ENCODE assay signal across 18 cellular contexts in the genomic region with DNA sequence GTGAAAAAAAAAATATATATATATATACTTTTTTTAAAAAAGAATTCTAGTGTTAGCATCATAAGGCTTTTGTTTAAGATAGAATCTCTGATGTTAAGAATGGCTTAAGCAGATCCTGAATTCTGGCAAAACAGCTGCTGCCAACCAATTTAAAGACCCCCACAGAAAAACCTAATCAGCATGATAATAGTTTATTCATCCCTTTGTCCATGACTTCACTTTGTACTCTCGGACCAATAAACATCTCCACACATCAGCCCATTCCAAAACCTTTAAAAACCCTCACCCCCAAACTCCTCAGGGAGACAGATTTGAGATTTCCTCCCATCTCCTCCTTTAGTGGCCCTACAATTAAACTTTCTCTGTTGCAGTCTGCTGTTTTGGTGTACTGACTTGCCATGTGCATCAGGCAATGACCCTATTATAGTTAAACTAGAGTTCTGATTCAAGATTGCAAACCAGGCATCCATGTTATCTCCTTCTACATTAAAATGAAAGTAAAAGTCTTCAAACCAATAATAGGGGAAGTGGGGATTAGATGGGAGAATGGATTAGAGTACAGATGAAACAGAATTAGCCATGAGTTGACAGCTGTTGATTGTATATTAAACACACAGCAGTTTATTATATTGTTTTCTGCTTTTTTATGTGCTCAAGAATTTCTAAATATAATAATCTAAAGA. TPM values are rescaled to one million over a fixed set of nuclear protein-coding genes. Genes with fewer than 3 reads are reported as not detected.
DNase-seq lines count a peak whose midpoint lies in the region; ATAC-seq and TF ChIP-seq lines count a peak whose summit lies in the region.
"Had no signal": no experiment of that assay in that cellular context is flagged by ENCODE, and none has a peak within 500 bp of the region (broad histone marks: within the 10 kb centered on the region; RNA-seq: fewer than 3 reads in every experiment).

No MANE protein-coding gene starts in this region.

- intact Hi-C loops in activated CD4-positive, alpha-beta T cell treated with anti-CD3 and anti-CD28 coated beads for 36 hours (cut with DNase I, micrococcal nuclease): no loop called here

- no peak overlapping the region for H3K4me3 Mint-ChIP-seq in activated CD4-positive, alpha-beta T cell treated with anti-CD3 and anti-CD28 coated beads for 36 hours
- H3K4me3 Mint-ChIP-seq in brain: peak overlapping the region in 3 of 5 experiments; percentile 7 to 54 (median 22)
- H3K4me3 Mint-ChIP-seq in stimulated activated naive CD8-positive, alpha-beta T cell treated with anti-CD3 and anti-CD28 coated beads, Interleukin-15, amount 100 ng/mL, for 72 hours: no peak overlapping the region
- H3K4me3 Mint-ChIP-seq: activated CD4-positive, alpha-beta T cell treated with anti-CD3 and anti-CD28 coated beads, Interleukin-2, amount 10 ng/mL, durations not matched to agents 24 days and 14 days had no signal

- H3K4me1 Mint-ChIP-seq in activated CD4-positive, alpha-beta T cell treated with anti-CD3 and anti-CD28 coated beads for 36 hours: peaks cover 41% of the 10 kb centered on the region
- peaks cover 63% of the 10 kb centered on the region for H3K4me1 Mint-ChIP-seq in brain
- H3K4me1 Mint-ChIP-seq in stimulated activated naive CD8-positive, alpha-beta T cell treated with anti-CD3 and anti-CD28 coated beads, Interleukin-15, amount 100 ng/mL, for 72 hours: peaks cover 37% of the 10 kb centered on the region

- peak overlapping the region; percentile 54 for H2AFZ ChIP-seq in osteoblast (ENCODE audit: low read length)
- H2AFZ ChIP-seq: hepatocyte had no signal

- no peaks in the 10 kb centered on the region for H3K9me3 Mint-ChIP-seq in activated CD4-positive, alpha-beta T cell treated with anti-CD3 and anti-CD28 coated beads for 36 hours (ENCODE audit: low read depth)
- no peaks in the 10 kb centered on the region for H3K9me3 Mint-ChIP-seq in brain
- H3K9me3 Mint-ChIP-seq in stimulated activated naive CD8-positive, alpha-beta T cell treated with anti-CD3 and anti-CD28 coated beads, Interleukin-15, amount 100 ng/mL, for 72 hours: no peaks in the 10 kb centered on the region
- H3K9me3 Mint-ChIP-seq: activated CD4-positive, alpha-beta T cell treated with anti-CD3 and anti-CD28 coated beads, Interleukin-2, amount 10 ng/mL, durations not matched to agents 24 days and 14 days had no signal

- TF ChIP-seq CTCF in brain (conservative IDR thresholded peaks at IDR 0.05) (no peak), osteoblast (IDR thresholded peaks at IDR 0.05; ENCODE audit: extremely low read depth, low read depth, low read length) (no peak), GM13977 (IDR thresholded peaks at IDR 0.05; ENCODE audit: extremely low read depth, insufficient read depth, missing control alignments) (no peak)

- H3K4me2 ChIP-seq in osteoblast (ENCODE audit: insufficient read depth, low read length): peak overlapping the region; percentile 58
- H3K4me2 ChIP-seq: hepatocyte had no signal

- CTCF ChIA-PET in activated CD4-positive, alpha-beta T cell treated with anti-CD3 and anti-CD28 coated beads for 36 hours (lab: Charles Lee): interaction anchor here (1.3 kb wide), 1 partner anchor 12 kb away, joined by 3 read pairs; no protein-coding TSS in a partner anchor

- peaks cover 8% of the 10 kb centered on the region for H3K79me2 ChIP-seq in osteoblast (ENCODE audit: insufficient read depth, low read length)

- H3K4me3 ChIP-seq in osteoblast (ENCODE audit: insufficient read depth, low read length): no peak overlapping the region
- H3K4me3 ChIP-seq: cardiac muscle cell, hepatocyte, lung, pancreas, transverse colon had no signal

- POLR2A ChIA-PET in activated CD4-positive, alpha-beta T cell treated with anti-CD3 and anti-CD28 coated beads for 36 hours (lab: Charles Lee): no interaction called here

- H3K36me3 ChIP-seq in osteoblast (ENCODE audit: insufficient read depth, low read length): peaks cover 24% of the 10 kb centered on the region

- no peak overlapping the region for H3K27ac ChIP-seq in osteoblast (ENCODE audit: low read depth, low read length)
- H3K27ac ChIP-seq: cardiac muscle cell, hepatocyte, pancreas had no signal

- no peaks in the 10 kb centered on the region for H3K27me3 ChIP-seq in osteoblast (ENCODE audit: insufficient read depth, low read length)
- H3K27me3 ChIP-seq: cardiac muscle cell, hepatocyte, pancreas, transverse colon had no signal

- H3K4me1 ChIP-seq in osteoblast (ENCODE audit: insufficient read depth, low read length): no peaks in the 10 kb centered on the region
- H3K4me1 ChIP-seq: pancreas had no signal

- H3K36me3 Mint-ChIP-seq in activated CD4-positive, alpha-beta T cell treated with anti-CD3 and anti-CD28 coated beads for 36 hours (ENCODE audit: low read depth): peaks cover 29% of the 10 kb centered on the region
- H3K36me3 Mint-ChIP-seq in brain: peaks cover 51% of the 10 kb centered on the region

- no peaks in the 10 kb centered on the region for H3K9me3 ChIP-seq in osteoblast (ENCODE audit: low read depth, low read length)
- H3K9me3 ChIP-seq: pancreas, transverse colon had no signal

- no peaks in the 10 kb centered on the region for H3K27me3 Mint-ChIP-seq in activated CD4-positive, alpha-beta T cell treated with anti-CD3 and anti-CD28 coated beads for 36 hours
- H3K27me3 Mint-ChIP-seq in brain: no peaks in the 10 kb centered on the region
- no peaks in the 10 kb centered on the region for H3K27me3 Mint-ChIP-seq in stimulated activated naive CD8-positive, alpha-beta T cell treated with anti-CD3 and anti-CD28 coated beads, Interleukin-15, amount 100 ng/mL, for 72 hours
- H3K27me3 Mint-ChIP-seq: activated CD4-positive, alpha-beta T cell treated with anti-CD3 and anti-CD28 coated beads, Interleukin-2, amount 10 ng/mL, durations not matched to agents 24 days and 14 days had no signal

- peak overlapping the region; percentile 24 for H3K27ac Mint-ChIP-seq in activated CD4-positive, alpha-beta T cell treated with anti-CD3 and anti-CD28 coated beads for 36 hours
- peak overlapping the region; percentile 1 to 65 (median 44) for H3K27ac Mint-ChIP-seq in brain
- H3K27ac Mint-ChIP-seq in stimulated activated naive CD8-positive, alpha-beta T cell treated with anti-CD3 and anti-CD28 coated beads, Interleukin-15, amount 100 ng/mL, for 72 hours: no peak overlapping the region
- H3K27ac Mint-ChIP-seq: activated CD4-positive, alpha-beta T cell treated with anti-CD3 and anti-CD28 coated beads, Interleukin-2, amount 10 ng/mL, durations not matched to agents 24 days and 14 days had no signal

- ATAC-seq in activated CD4-positive, alpha-beta T cell treated with anti-CD3 and anti-CD28 coated beads for 36 hours: no peak
- no peak for ATAC-seq in HG02840 (IDR thresholded peaks at IDR 0.05; ENCODE audit: low FRiP score, unreplicated experiment)
- ATAC-seq in stimulated activated naive CD8-positive, alpha-beta T cell treated with anti-CD3 and anti-CD28 coated beads, Interleukin-15, amount 100 ng/mL, for 72 hours: no peak
- ATAC-seq: pancreas had no signal

- in situ Hi-C loops in GM13977 (cut with MboI; ENCODE audit: low pct_unique_long_range_greater_than_20kb, low sequenced_read_pairs, unreplicated experiment): no loop called here

- no peak for DNase-seq in activated CD4-positive, alpha-beta T cell treated with anti-CD3 and anti-CD28 coated beads for 36 hours
- no peak for DNase-seq in activated CD4-positive, alpha-beta T cell treated with anti-CD3 and anti-CD28 coated beads for 1 hour
- DNase-seq in MV-4-11 (lab: John Stamatoyannopoulos, UW) (peak; percentile 55), osteoblast (ENCODE audit: insufficient read length, low spot score, missing footprints) (no peak), GM13977 (ENCODE audit: low spot score) (no peak)
- DNase-seq in stimulated activated naive CD8-positive, alpha-beta T cell treated with anti-CD3 and anti-CD28 coated beads, Interleukin-15, amount 100 ng/mL, for 72 hours: no peak
- DNase-seq: ACHN; activated CD4-positive, alpha-beta T cell treated with anti-CD3 and anti-CD28 coated beads, Interleukin-2, amount 10 ng/mL, durations not matched to agents 24 days and 14 days; activated gamma-delta T cell treated with Interleukin-2 at 50 U/mL for 16 hours; DMS79; NCI-H2081 treated with DMSO at 0.1 percent for 48 hours; pancreas; transverse colon had no signal

- no peaks in the 10 kb centered on the region for H4K20me1 ChIP-seq in osteoblast (ENCODE audit: insufficient read depth, low read length)

RNA-seq across cellular contexts. Expression of a gene that starts 9.8 kb away (rescaled TPM):
- total RNA-seq in activated CD4-positive, alpha-beta T cell treated with anti-CD3 and anti-CD28 coated beads for 36 hours: 10 to 100 TPM; 11.3 to 12.2 TPM
- 9.5 TPM for polyA plus RNA-seq in brain (ENCODE audit: insufficient read depth, low read depth, low replicate concordance)
- total RNA-seq in osteoblast: 41.6 and 42.4 TPM in 2 replicates

RNA-seq across cellular contexts. Expression of a gene that starts 43.2 kb away (rescaled TPM):
- 10 to 100 TPM; 22.1 to 24.3 TPM for total RNA-seq in activated CD4-positive, alpha-beta T cell treated with anti-CD3 and anti-CD28 coated beads for 36 hours
- 10.2 TPM for polyA plus RNA-seq in brain (ENCODE audit: insufficient read depth, low read depth, low replicate concordance)
- total RNA-seq in osteoblast: 14.5 and 15.3 TPM in 2 replicates

Comparison
In these comparisons a context has a peak if more than half of its experiments do, and no peak if none do; other contexts are left out.
1. H3K27ac Mint-ChIP-seq: peak in activated CD4-positive, alpha-beta T cell treated with anti-CD3 and anti-CD28 coated beads for 36 hours (single experiment) and brain (5 of 5); none in stimulated activated naive CD8-positive, alpha-beta T cell treated with anti-CD3 and anti-CD28 coated beads, Interleukin-15, amount 100 ng/mL, for 72 hours (0 of 2).
2. H3K4me3 Mint-ChIP-seq: peak in brain (3 of 5); none in activated CD4-positive, alpha-beta T cell treated with anti-CD3 and anti-CD28 coated beads for 36 hours (single experiment) and stimulated activated naive CD8-positive, alpha-beta T cell treated with anti-CD3 and anti-CD28 coated beads, Interleukin-15, amount 100 ng/mL, for 72 hours (0 of 2).